16 cellular contexts compared by ENCODE assay signal in the genomic region with DNA sequence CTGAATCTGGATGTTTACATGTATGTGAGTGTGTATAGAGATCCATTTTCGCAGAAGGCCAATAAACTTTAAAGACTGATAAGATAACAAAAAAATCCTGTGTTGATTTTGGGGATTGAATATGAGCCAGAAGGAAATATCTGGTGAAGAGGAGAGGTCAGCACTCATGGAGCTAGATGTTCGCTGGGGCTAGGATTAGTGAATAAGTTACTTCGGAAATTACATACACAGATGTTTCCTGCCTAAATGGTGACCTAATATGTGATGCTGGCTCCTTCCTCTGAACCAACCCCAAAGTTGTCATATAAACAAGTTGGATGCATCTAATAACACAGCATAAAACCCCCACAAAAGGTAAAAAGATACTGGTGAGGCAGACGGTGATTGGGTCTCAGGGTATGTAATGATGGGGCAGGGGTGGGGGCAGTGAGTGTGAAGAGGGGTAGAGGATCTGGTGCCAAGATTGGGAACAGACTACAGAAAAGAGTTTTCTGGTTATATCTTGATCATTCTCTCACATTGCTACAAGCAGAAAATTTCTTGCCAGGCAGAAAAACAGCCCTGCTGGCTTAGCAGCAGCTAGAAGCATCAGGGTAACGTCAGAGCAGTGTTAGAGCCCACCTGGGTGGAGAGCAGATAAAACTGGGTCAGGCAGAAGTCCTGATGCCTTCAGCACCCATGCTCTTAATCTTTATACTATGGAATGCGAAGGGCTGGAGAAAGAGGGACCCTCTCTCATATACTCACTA.
DNase-seq lines count a peak whose midpoint lies in the region; ATAC-seq and TF ChIP-seq lines count a peak whose summit lies in the region.
"Had no signal": no experiment of that assay in that cellular context is flagged by ENCODE, and none has a peak within 500 bp of the region (broad histone marks: within the 10 kb centered on the region; RNA-seq: fewer than 3 reads in every experiment).

No MANE protein-coding gene starts in this region.

- H3K27ac ChIP-seq in lower lobe of right lung: peak overlapping the region; percentile 13
- H3K27ac ChIP-seq in subcutaneous abdominal adipose tissue (ENCODE audit: low read depth, low read length): peak overlapping the region; percentile 15
- H3K27ac ChIP-seq: HL-60 had no signal

- H3K4me1 Mint-ChIP-seq in stimulated activated effector memory CD8-positive, alpha-beta T cell treated with anti-CD3 and anti-CD28 coated beads, Interleukin-12 subunit alpha, Interleukin-12 subunit beta, amount 100 ng/mL, for 72 hours: no peaks in the 10 kb centered on the region
- H3K4me1 Mint-ChIP-seq: B cell had no signal

- no peak overlapping the region for H3K9ac ChIP-seq in subcutaneous abdominal adipose tissue (ENCODE audit: low read length in 5 of 5)

- H3K36me3 ChIP-seq in lower lobe of right lung: no peaks in the 10 kb centered on the region
- no peaks in the 10 kb centered on the region for H3K36me3 ChIP-seq in subcutaneous abdominal adipose tissue (ENCODE audit: control insufficient read depth in 5 of 5, insufficient read depth in 5 of 5, low read length in 5 of 5)

- ATAC-seq in left ventricle myocardium superior: peak; percentile 89
- no peak for ATAC-seq in lower lobe of right lung
- ATAC-seq in HG02610 (IDR thresholded peaks at IDR 0.05; ENCODE audit: unreplicated experiment): no peak
- no peak for ATAC-seq in stimulated activated effector memory CD8-positive, alpha-beta T cell treated with anti-CD3 and anti-CD28 coated beads, Interleukin-12 subunit alpha, Interleukin-12 subunit beta, amount 100 ng/mL, for 72 hours
- ATAC-seq: K562 had no signal

- no peaks in the 10 kb centered on the region for H3K36me3 Mint-ChIP-seq in stimulated activated effector memory CD8-positive, alpha-beta T cell treated with anti-CD3 and anti-CD28 coated beads, Interleukin-12 subunit alpha, Interleukin-12 subunit beta, amount 100 ng/mL, for 72 hours

- H3K9me3 Mint-ChIP-seq in stimulated activated effector memory CD8-positive, alpha-beta T cell treated with anti-CD3 and anti-CD28 coated beads, Interleukin-12 subunit alpha, Interleukin-12 subunit beta, amount 100 ng/mL, for 72 hours: no peaks in the 10 kb centered on the region
- H3K9me3 Mint-ChIP-seq: CD4-positive, alpha-beta T cell had no signal

- no peak overlapping the region for H3K4me3 Mint-ChIP-seq in stimulated activated effector memory CD8-positive, alpha-beta T cell treated with anti-CD3 and anti-CD28 coated beads, Interleukin-12 subunit alpha, Interleukin-12 subunit beta, amount 100 ng/mL, for 72 hours
- H3K4me3 Mint-ChIP-seq: B cell; CD4-positive, alpha-beta T cell had no signal

- H3K4me1 ChIP-seq in lower lobe of right lung: peaks cover 11% of the 10 kb centered on the region
- peaks cover 0 to 15% (median 3%) of the 10 kb centered on the region in 5 donors for H3K4me1 ChIP-seq in subcutaneous abdominal adipose tissue (ENCODE audit: control insufficient read depth in 5 of 5, insufficient read depth in 5 of 5, low read length in 5 of 5)

- no peak overlapping the region for H3K4me3 ChIP-seq in lower lobe of right lung
- H3K4me3 ChIP-seq in subcutaneous abdominal adipose tissue (ENCODE audit: low read depth in 1 of 5, low read length in 5 of 5): no peak overlapping the region
- H3K4me3 ChIP-seq: K562 had no signal

- peak; percentile 65 for DNase-seq in dermis blood vessel endothelial cell
- no peak for DNase-seq in left ventricle myocardium superior
- DNase-seq in lower lobe of right lung: no peak
- DNase-seq in NK-92 treated with Interleukin-12 subunit alpha and Interleukin-12 subunit beta, amount 100 ng/mL, for 24 hours (lab: John Stamatoyannopoulos, UW): no peak
- DNase-seq in stimulated activated effector memory CD8-positive, alpha-beta T cell treated with anti-CD3 and anti-CD28 coated beads, Interleukin-12 subunit alpha, Interleukin-12 subunit beta, amount 100 ng/mL, for 72 hours (ENCODE audit: low spot score in 2 of 2): no peak
- DNase-seq: CD4-positive, alpha-beta T cell; DMS79 treated with DMSO at 0.1 percent for 48 hours; HCEC 1CT; NCI-H1105 treated with DMSO at 0.1 percent for 48 hours; NCI-H2029; NCI-H510A treated with DMSO at 0.1 percent for 48 hours had no signal

- intact Hi-C loops in left ventricle myocardium superior (cut with micrococcal nuclease) (no loop called here), lower lobe of right lung (cut with DNase I) (no loop called here)

- H3K27me3 ChIP-seq in lower lobe of right lung (ENCODE audit: low read depth) (no peaks in the 10 kb centered on the region), subcutaneous abdominal adipose tissue (ENCODE audit: control insufficient read depth in 5 of 5, insufficient read depth in 4 of 5, low read length in 5 of 5) (no peaks in the 10 kb centered on the region)

- no peak for TF ChIP-seq CTCF in lower lobe of right lung (IDR thresholded peaks at IDR 0.05)

- no peaks in the 10 kb centered on the region for H3K9me3 ChIP-seq in lower lobe of right lung
- H3K9me3 ChIP-seq in subcutaneous abdominal adipose tissue (ENCODE audit: control insufficient read depth in 5 of 5, low read length in 5 of 5): no peaks in the 10 kb centered on the region

- no peak overlapping the region for H3K27ac Mint-ChIP-seq in stimulated activated effector memory CD8-positive, alpha-beta T cell treated with anti-CD3 and anti-CD28 coated beads, Interleukin-12 subunit alpha, Interleukin-12 subunit beta, amount 100 ng/mL, for 72 hours
- H3K27ac Mint-ChIP-seq: B cell; CD4-positive, alpha-beta T cell had no signal
